Comparison of ENCODE assay signal across 1 cellular context in genomic region chr6:226516-227073, GRCh38.
TF ChIP-seq lines count a peak whose summit lies in the region.

No MANE protein-coding gene starts in this region.

TF ChIP-seq in WTC11, 78 proteins besides CTCF, POLR2A, EP300 and RAD21 (continued from another document):
- TF ChIP-seq AFF4 (CRISPR knock-in tag; IDR thresholded peaks at IDR 0.05; ENCODE audit: borderline replicate concordance) (no peak), E2F4 (CRISPR knock-in tag; IDR thresholded peaks at IDR 0.05; ENCODE audit: borderline replicate concordance, low read depth) (no peak), CREB1 (CRISPR knock-in tag; IDR thresholded peaks at IDR 0.05) (no peak)
